ENCODE assay signal across 8 cellular contexts in the genomic region with DNA sequence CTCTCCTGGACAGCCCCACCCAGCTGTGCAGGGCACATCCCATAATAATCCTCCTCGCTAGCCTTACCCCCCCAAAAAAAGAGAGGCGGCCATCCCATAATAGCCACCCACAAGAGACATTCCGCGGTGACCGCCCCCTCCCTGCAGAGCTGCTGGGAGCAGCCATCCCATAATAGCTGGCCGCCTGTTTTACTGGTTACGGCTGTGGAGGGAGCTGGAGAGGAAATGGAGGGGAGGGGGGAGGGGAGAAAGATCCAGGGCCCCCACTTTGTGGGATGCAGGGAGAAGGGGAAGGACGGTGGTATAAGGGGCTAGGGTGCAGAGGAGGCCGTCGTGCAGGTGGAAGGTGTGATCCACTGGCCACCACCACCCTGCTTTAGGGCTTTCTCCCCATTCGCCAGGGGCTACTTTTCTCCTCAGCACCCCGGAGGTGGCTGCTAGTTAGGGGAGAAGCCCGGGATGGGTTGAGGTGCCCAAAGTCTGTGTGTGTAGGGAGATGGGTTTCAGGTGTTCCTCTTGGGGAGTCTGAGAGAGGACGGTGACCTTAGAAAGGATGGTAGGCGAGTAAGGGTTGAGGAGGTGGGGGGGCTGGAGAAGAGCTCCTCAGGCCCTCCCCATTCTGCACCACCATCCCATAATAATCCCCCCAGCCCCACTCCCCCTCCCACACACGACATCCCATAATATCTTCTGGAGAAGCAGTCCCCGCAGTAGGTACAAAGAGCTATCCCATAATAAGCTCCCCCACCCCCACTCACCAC. TPM values are rescaled to one million over a fixed set of nuclear protein-coding genes. Genes with fewer than 3 reads are reported as not detected.
DNase-seq lines count a peak whose midpoint lies in the region; ATAC-seq and TF ChIP-seq lines count a peak whose summit lies in the region.

No MANE protein-coding gene starts in this region.

- peaks cover 37% of the 10 kb centered on the region for H3K4me1 Mint-ChIP-seq in WTC11
- H3K4me1 Mint-ChIP-seq in neural progenitor cell: peaks cover 47% of the 10 kb centered on the region

- no peaks in the 10 kb centered on the region for H3K36me3 ChIP-seq in gastroesophageal sphincter
- no peaks in the 10 kb centered on the region for H3K36me3 ChIP-seq in neural progenitor cell

- H3K4me2 ChIP-seq in neural progenitor cell: peak overlapping the region; percentile 62

- peak; percentile 81 for DNase-seq in Right ventricle myocardium inferior (ENCODE audit: missing footprints)
- DNase-seq in cardiac septum (ENCODE audit: low spot score): no peak
- DNase-seq in NCI-H2107 (lab: John Stamatoyannopoulos, UW): peak; percentile 59
- DNase-seq in WTC11 (ENCODE audit: low spot score): peak; percentile 56
- peak; percentile 77 for DNase-seq in neural progenitor cell (ENCODE audit: low spot score)

- peak overlapping the region; percentile 93 for H3K27ac Mint-ChIP-seq in WTC11
- H3K27ac Mint-ChIP-seq in neural progenitor cell: peak overlapping the region; percentile 96

- H3K36me3 Mint-ChIP-seq in WTC11: no peaks in the 10 kb centered on the region
- H3K36me3 Mint-ChIP-seq in neural progenitor cell: no peaks in the 10 kb centered on the region

- no peaks in the 10 kb centered on the region for H4K20me1 ChIP-seq in neural progenitor cell (ENCODE audit: low read depth)

- 0 to 15% methylated on average over 5 to 7 of the region's 17 CpGs for WGBS in gastroesophageal sphincter (ENCODE audit: low coverage in 1 of 2), 2 donors

- intact Hi-C loops in Right ventricle myocardium inferior (cut with DNase I) (loop anchor here (5.0 kb wide), 1 partner anchor 214 kb away; a partner anchor contains a TSS), cardiac septum (cut with DNase I) (loop anchor here (5.0 kb wide), 1 partner anchor 214 kb away; a partner anchor contains a TSS)

- H3K9me3 ChIP-seq in gastroesophageal sphincter (no peaks in the 10 kb centered on the region), neural progenitor cell (ENCODE audit: low read depth) (no peaks in the 10 kb centered on the region)

- peaks cover 81% of the 10 kb centered on the region for H3F3A ChIP-seq in neural progenitor cell (ENCODE audit: low read depth)

- H3K4me1 ChIP-seq in gastroesophageal sphincter (peaks cover 9 to 44% (median 19%) of the 10 kb centered on the region in 3 donors), neural progenitor cell (peaks cover 33% of the 10 kb centered on the region)

- TF ChIP-seq CTCF in WTC11 (IDR thresholded peaks at IDR 0.05) (no peak), gastroesophageal sphincter (IDR thresholded peaks at IDR 0.05) (peak in 1 of 4 experiments; percentile 23), neural progenitor cell (IDR thresholded peaks at IDR 0.05) (no peak)

- H3K4me3 ChIP-seq in gastroesophageal sphincter (peak overlapping the region in 1 of 2 donors; percentile 34), neural progenitor cell (peak overlapping the region; percentile 28)

- POLR2A ChIA-PET in WTC11 (lab: Charles Lee): interaction anchor here (0.9 to 2.9 kb wide), 3 partner anchors 31 to 276 kb away, joined by 3 to 25 read pairs (median 4); a partner anchor contains a TSS

- peak; percentile 40 for ATAC-seq in Right ventricle myocardium inferior
- ATAC-seq in WTC11: no peak
- ATAC-seq in gastroesophageal sphincter: peak; percentile 50
- no peak for ATAC-seq in HG02642 (IDR thresholded peaks at IDR 0.05; ENCODE audit: poor library complexity, unreplicated experiment)
- no peak for ATAC-seq in HG02798 (IDR thresholded peaks at IDR 0.05; ENCODE audit: poor library complexity, unreplicated experiment)

- H3K27me3 Mint-ChIP-seq in WTC11 (ENCODE audit: low read depth) (no peaks in the 10 kb centered on the region), neural progenitor cell (ENCODE audit: insufficient read depth, low read depth) (peaks cover 18% of the 10 kb centered on the region)

- TF ChIP-seq POLR2A in gastroesophageal sphincter (IDR thresholded peaks at IDR 0.05): no peak

- TF ChIP-seq EP300 in gastroesophageal sphincter (IDR thresholded peaks at IDR 0.05): no peak

- CTCF ChIA-PET in WTC11 (lab: Charles Lee): interaction anchor here (0.6 to 3.0 kb wide), 17 partner anchors 8 to 423 kb away, joined by 3 to 23 read pairs (median 4); a partner anchor contains a TSS

- H3K27me3 ChIP-seq in gastroesophageal sphincter: no peaks in the 10 kb centered on the region
- H3K27me3 ChIP-seq in neural progenitor cell: no peaks in the 10 kb centered on the region

- no peak overlapping the region for H2AFZ ChIP-seq in neural progenitor cell (replicated peaks)

- no peak overlapping the region for H3K9ac ChIP-seq in neural progenitor cell

- H3K79me2 ChIP-seq in neural progenitor cell (ENCODE audit: low read depth): no peaks in the 10 kb centered on the region

- H3K27ac ChIP-seq in gastroesophageal sphincter: peak overlapping the region; percentile 90 to 99 (median 94)
- H3K27ac ChIP-seq in neural progenitor cell: peak overlapping the region; percentile 76

- peak overlapping the region; percentile 66 for H3K4me3 Mint-ChIP-seq in WTC11
- peak overlapping the region; percentile 60 for H3K4me3 Mint-ChIP-seq in neural progenitor cell

- H3K9me3 Mint-ChIP-seq in WTC11 (no peaks in the 10 kb centered on the region), neural progenitor cell (no peaks in the 10 kb centered on the region)

TF ChIP-seq in WTC11, 78 proteins besides CTCF, POLR2A, EP300 and RAD21:
- TF ChIP-seq, protein P1, sequence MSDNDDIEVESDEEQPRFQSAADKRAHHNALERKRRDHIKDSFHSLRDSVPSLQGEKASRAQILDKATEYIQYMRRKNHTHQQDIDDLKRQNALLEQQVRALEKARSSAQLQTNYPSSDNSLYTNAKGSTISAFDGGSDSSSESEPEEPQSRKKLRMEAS (CRISPR knock-in tag; IDR thresholded peaks at IDR 0.05): 0 out of 2 replicates have a peak, but pooled peaks have one; percentile 27
- TF ChIP-seq, protein P2, sequence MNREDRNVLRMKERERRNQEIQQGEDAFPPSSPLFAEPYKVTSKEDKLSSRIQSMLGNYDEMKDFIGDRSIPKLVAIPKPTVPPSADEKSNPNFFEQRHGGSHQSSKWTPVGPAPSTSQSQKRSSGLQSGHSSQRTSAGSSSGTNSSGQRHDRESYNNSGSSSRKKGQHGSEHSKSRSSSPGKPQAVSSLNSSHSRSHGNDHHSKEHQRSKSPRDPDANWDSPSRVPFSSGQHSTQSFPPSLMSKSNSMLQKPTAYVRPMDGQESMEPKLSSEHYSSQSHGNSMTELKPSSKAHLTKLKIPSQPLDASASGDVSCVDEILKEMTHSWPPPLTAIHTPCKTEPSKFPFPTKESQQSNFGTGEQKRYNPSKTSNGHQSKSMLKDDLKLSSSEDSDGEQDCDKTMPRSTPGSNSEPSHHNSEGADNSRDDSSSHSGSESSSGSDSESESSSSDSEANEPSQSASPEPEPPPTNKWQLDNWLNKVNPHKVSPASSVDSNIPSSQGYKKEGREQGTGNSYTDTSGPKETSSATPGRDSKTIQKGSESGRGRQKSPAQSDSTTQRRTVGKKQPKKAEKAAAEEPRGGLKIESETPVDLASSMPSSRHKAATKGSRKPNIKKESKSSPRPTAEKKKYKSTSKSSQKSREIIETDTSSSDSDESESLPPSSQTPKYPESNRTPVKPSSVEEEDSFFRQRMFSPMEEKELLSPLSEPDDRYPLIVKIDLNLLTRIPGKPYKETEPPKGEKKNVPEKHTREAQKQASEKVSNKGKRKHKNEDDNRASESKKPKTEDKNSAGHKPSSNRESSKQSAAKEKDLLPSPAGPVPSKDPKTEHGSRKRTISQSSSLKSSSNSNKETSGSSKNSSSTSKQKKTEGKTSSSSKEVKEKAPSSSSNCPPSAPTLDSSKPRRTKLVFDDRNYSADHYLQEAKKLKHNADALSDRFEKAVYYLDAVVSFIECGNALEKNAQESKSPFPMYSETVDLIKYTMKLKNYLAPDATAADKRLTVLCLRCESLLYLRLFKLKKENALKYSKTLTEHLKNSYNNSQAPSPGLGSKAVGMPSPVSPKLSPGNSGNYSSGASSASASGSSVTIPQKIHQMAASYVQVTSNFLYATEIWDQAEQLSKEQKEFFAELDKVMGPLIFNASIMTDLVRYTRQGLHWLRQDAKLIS (CRISPR knock-in tag; IDR thresholded peaks at IDR 0.05; ENCODE audit: borderline replicate concordance): no peak
- TF ChIP-seq ZNF396 (CRISPR knock-in tag; IDR thresholded peaks at IDR 0.05; ENCODE audit: borderline replicate concordance) (no peak), MXD4 (CRISPR knock-in tag; IDR thresholded peaks at IDR 0.05; ENCODE audit: borderline replicate concordance) (no peak)

RNA-seq across cellular contexts. Expression of a gene that starts 6.0 kb away (rescaled TPM):
- 165 TPM for total RNA-seq in Right ventricle myocardium inferior
- total RNA-seq in cardiac septum: 186 TPM
- total RNA-seq in WTC11 (2021): 333 to 354 TPM (median 334 TPM) in 3 replicates
- 100 to 1,000 TPM; 133 to 266 (median 219) TPM for total RNA-seq in gastroesophageal sphincter
- total RNA-seq in neural progenitor cell (ENCODE audit: low replicate concordance): 381 and 412 TPM in 2 replicates

RNA-seq across cellular contexts. Expression of a gene that starts 22.6 kb away (rescaled TPM):
- total RNA-seq in Right ventricle myocardium inferior (7.5 TPM), cardiac septum (2.6 TPM), WTC11 (2021) (0.20 to 0.57 TPM (median 0.48 TPM) in 3 replicates), gastroesophageal sphincter (1 to 10 TPM in 2 of 4 donors, under 1 TPM in 2; 0.47 to 2.0 (median 1.2) TPM), neural progenitor cell (ENCODE audit: low replicate concordance) (0.04 and 0.22 TPM in 2 replicates)

RNA-seq across cellular contexts. Expression of a gene that starts 34.0 kb away (rescaled TPM):
- total RNA-seq in Right ventricle myocardium inferior (1.2 TPM), cardiac septum (1.6 TPM), WTC11 (2021) (2.1 to 4.2 TPM (median 3.2 TPM) in 3 replicates), gastroesophageal sphincter (1 to 10 TPM in 2 of 4 donors, under 1 TPM in 1, not detected in 1; 0.81 to 3.2 (median 2.4) TPM), neural progenitor cell (ENCODE audit: low replicate concordance) (2.7 and 3.8 TPM in 2 replicates)

RNA-seq across cellular contexts. Expression of a gene that starts 45.1 kb away (rescaled TPM):
- total RNA-seq in Right ventricle myocardium inferior: 16.2 TPM
- total RNA-seq in cardiac septum: 18.5 TPM
- total RNA-seq in WTC11 (2021): 68.4 to 79.4 TPM (median 72.4 TPM) in 3 replicates
- total RNA-seq in gastroesophageal sphincter: 10 to 100 TPM; 22.5 to 49.8 (median 26.8) TPM
- total RNA-seq in neural progenitor cell (ENCODE audit: low replicate concordance): 43.8 and 47.8 TPM in 2 replicates

RNA-seq across cellular contexts. Expression of a gene that starts 49.7 kb away (rescaled TPM):
- total RNA-seq in Right ventricle myocardium inferior (21.1 TPM), cardiac septum (20.6 TPM), WTC11 (2021) (23.0 to 27.4 TPM (median 26.7 TPM) in 3 replicates), gastroesophageal sphincter (10 to 100 TPM; 43.2 to 63.8 (median 54.3) TPM), neural progenitor cell (ENCODE audit: low replicate concordance) (101 and 135 TPM in 2 replicates)

Comparison
In these comparisons a context has a peak if more than half of its experiments do, and no peak if none do; other contexts are left out.
1. ATAC-seq: peak in Right ventricle myocardium inferior (single experiment) and gastroesophageal sphincter (single experiment); none in WTC11 (single experiment), HG02642 (single experiment) and HG02798 (single experiment).